In the genomic region with DNA sequence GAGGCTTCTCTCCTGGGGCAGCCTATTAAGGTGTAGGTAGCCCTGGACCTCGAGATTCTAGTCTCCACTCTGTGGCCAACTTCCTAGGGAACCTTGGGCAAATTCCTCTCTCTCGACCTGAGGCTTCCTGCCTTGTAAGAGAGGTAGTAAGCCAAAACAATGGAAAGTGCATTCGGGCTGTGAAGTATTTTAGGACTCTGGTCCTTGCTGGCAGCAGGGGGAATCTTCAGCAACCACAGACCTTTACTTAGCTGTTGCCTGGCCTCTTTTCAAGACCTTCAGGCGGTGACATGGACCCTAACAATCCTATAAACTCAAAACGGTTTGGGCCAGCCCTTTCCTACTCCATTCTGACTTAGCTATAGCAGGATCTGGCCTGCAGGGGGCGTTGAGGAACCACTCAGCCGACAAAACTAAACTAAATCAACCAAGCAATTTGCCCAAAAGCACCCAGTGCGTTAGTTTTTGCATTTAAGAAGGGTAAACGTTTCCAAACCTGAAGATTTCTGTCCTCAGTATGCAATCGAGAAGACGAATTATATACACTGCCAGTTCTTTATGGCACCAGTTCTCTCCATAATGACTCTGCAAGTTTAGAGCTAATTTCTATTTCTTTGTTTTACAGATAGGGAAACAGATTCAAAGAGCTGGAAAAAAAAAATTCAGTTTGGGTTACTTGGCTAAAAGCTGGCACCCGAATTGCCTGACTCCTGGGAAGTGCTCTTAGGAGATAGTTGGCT, we compare ENCODE assay signal across 8 cellular contexts. TPM values are rescaled to one million over a fixed set of nuclear protein-coding genes. Genes with fewer than 3 reads are reported as not detected.
DNase-seq lines count a peak whose midpoint lies in the region; ATAC-seq and FAIRE-seq lines count a peak whose summit lies in the region.

No MANE protein-coding gene starts in this region.

- FAIRE-seq in urothelium cell line (lab: Jason Lieb, UNC): no peak

- no peaks in the 10 kb centered on the region for H3K9me3 ChIP-seq in right cardiac atrium (ENCODE audit: control insufficient read depth, low read length)

- no peak overlapping the region for H3K9ac ChIP-seq in rectal smooth muscle tissue (ENCODE audit: low read length)

- WGBS in right cardiac atrium: 4% methylated on average over 12 of the region's 12 CpGs

- H3K27ac ChIP-seq in right cardiac atrium (ENCODE audit: low read length) (peak overlapping the region; percentile 93), rectal smooth muscle tissue (ENCODE audit: low read depth, low read length) (peak overlapping the region; percentile 84)

- peak; percentile 50 to 56 for ATAC-seq in right cardiac atrium

- DNase-seq in activated gamma-delta T cell treated with Interleukin-2 at 50 U/mL for 16 hours (peak; percentile 82), activated gamma-delta T cell (lab: John Stamatoyannopoulos, UW) (no peak), NCI-H146 (lab: John Stamatoyannopoulos, UW) (peak; percentile 55), T-helper 2 cell (peak; percentile 55 to 86 (median 69)), anterior cingulate cortex (lab: John Stamatoyannopoulos, UW) (peak in 55 of 58 donors; percentile 4 to 89 (median 59)), right cardiac atrium (peak; percentile 73 to 91 (median 85)), urothelium cell line (ENCODE audit: low spot score) (peak; percentile 68)

- H3K27me3 ChIP-seq in right cardiac atrium (ENCODE audit: control insufficient read depth, insufficient read depth): no peaks in the 10 kb centered on the region
- no peaks in the 10 kb centered on the region for H3K27me3 ChIP-seq in rectal smooth muscle tissue (ENCODE audit: control insufficient read depth, insufficient read depth, low read length)

- no peak overlapping the region for H3K4me3 ChIP-seq in right cardiac atrium (ENCODE audit: low read length)
- H3K4me3 ChIP-seq in rectal smooth muscle tissue (ENCODE audit: low read length): peak overlapping the region; percentile 28

- H3K4me1 ChIP-seq in right cardiac atrium (ENCODE audit: control insufficient read depth, insufficient read depth, low read length) (peaks cover 3% of the 10 kb centered on the region), rectal smooth muscle tissue (ENCODE audit: control insufficient read depth, insufficient read depth, low read length) (peaks cover 10% of the 10 kb centered on the region)

- H3K36me3 ChIP-seq in rectal smooth muscle tissue (ENCODE audit: control insufficient read depth, insufficient read depth, low read length): no peaks in the 10 kb centered on the region

- intact Hi-C loops in right cardiac atrium (cut with DNase I): loop anchor here in 1 of 4 donors (10.0 kb wide), 1 partner anchor 76 kb away; a partner anchor contains a TSS

RNA-seq across cellular contexts. Expression of a gene that starts 10.9 kb away (rescaled TPM):
- 1 to 10 TPM; 3.4 to 3.8 (median 3.6) TPM for total RNA-seq in right cardiac atrium
- 3.1 TPM for polyA plus RNA-seq in right cardiac atrium

RNA-seq across cellular contexts. Expression of a gene that starts 12.5 kb away (rescaled TPM):
- total RNA-seq in right cardiac atrium: 100 to 1,000 TPM; 244 to 514 (median 404) TPM
- 1,557 TPM for polyA plus RNA-seq in right cardiac atrium

RNA-seq across cellular contexts. Expression of a gene that starts 15.6 kb away (rescaled TPM):
- 10 to 100 TPM; 63.4 to 71.6 (median 64.1) TPM for total RNA-seq in right cardiac atrium
- 78.3 TPM for polyA plus RNA-seq in right cardiac atrium
